In the genomic region with DNA sequence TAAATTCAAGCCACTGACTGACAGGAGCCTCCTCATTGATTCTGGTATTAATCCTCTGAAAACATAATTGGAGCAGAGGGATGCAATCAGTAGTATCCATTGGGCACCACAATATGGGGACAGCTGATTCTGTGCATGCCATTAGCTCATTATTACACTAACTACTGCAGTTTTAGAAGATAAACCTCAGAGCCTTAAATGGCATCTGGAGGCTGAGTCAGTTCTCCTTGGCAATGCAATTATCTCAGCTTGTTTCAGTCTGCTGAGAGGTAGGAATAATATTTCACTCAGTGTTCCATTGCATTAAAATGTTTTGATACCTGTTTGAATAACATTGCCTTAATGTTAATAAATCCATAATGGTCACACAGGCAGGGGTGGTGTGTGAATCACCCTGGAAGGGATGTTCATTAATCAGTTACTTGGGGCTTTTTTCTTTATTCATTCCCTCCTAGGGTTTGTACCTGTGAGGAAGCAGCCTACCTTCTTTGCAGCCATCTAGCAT, we compare ENCODE assay signal across 21 cellular contexts.
"Had no signal": no experiment of that assay in that cellular context is flagged by ENCODE, and none has a peak within 500 bp of the region (broad histone marks: within the 10 kb centered on the region; RNA-seq: fewer than 3 reads in every experiment).

No MANE protein-coding gene starts in this region.

- H3K4me3 Mint-ChIP-seq: activated CD4-positive, alpha-beta T cell treated with anti-CD3 and anti-CD28 coated beads for 36 hours; activated naive CD8-positive, alpha-beta T cell treated with anti-CD3 and anti-CD28 coated beads, Interleukin-2, amount 10 ng/mL, durations not matched to agents 7 days and 5 days; activated T-helper 1 cell treated with anti-CD3 and anti-CD28 coated beads, Interleukin-12 subunit alpha, Interleukin-12 subunit beta, Interleukin-2, Interleukin-4 antibody, amounts not matched to agents 30 ng/mL and 10 ng/mL and 1 ng/mL, durations not matched to agents 14 hours and 24 hours and 36 hours; immature natural killer cell; neural crest cell; stimulated activated effector memory CD8-positive, alpha-beta T cell treated with anti-CD3 and anti-CD28 coated beads, Interleukin-12 subunit alpha, Interleukin-12 subunit beta, amount 100 ng/mL, for 72 hours; type B pancreatic cell; WTC11 had no signal

- ATAC-seq: activated CD4-positive, alpha-beta T cell treated with anti-CD3 and anti-CD28 coated beads for 36 hours; body of pancreas; heart right ventricle; left cardiac atrium; stimulated activated effector memory CD8-positive, alpha-beta T cell treated with anti-CD3 and anti-CD28 coated beads, Interleukin-12 subunit alpha, Interleukin-12 subunit beta, amount 100 ng/mL, for 72 hours; WTC11 had no signal

- H3K36me3 Mint-ChIP-seq: activated naive CD8-positive, alpha-beta T cell treated with anti-CD3 and anti-CD28 coated beads, Interleukin-2, amount 10 ng/mL, durations not matched to agents 7 days and 5 days; immature natural killer cell; naive B cell; stimulated activated effector memory CD8-positive, alpha-beta T cell treated with anti-CD3 and anti-CD28 coated beads, Interleukin-12 subunit alpha, Interleukin-12 subunit beta, amount 100 ng/mL, for 72 hours; type B pancreatic cell; WTC11 had no signal

- H3K4me1 Mint-ChIP-seq: activated CD4-positive, alpha-beta T cell treated with anti-CD3 and anti-CD28 coated beads for 36 hours; activated naive CD8-positive, alpha-beta T cell treated with anti-CD3 and anti-CD28 coated beads, Interleukin-2, amount 10 ng/mL, durations not matched to agents 7 days and 5 days; immature natural killer cell; naive B cell; neural crest cell; stimulated activated effector memory CD8-positive, alpha-beta T cell treated with anti-CD3 and anti-CD28 coated beads, Interleukin-12 subunit alpha, Interleukin-12 subunit beta, amount 100 ng/mL, for 72 hours; WTC11 had no signal

- H3K27me3 ChIP-seq: body of pancreas, heart right ventricle, right lobe of liver, testis had no signal

- H3K4me3 ChIP-seq: body of pancreas, heart right ventricle, mucosa of descending colon, right lobe of liver, testis had no signal

- DNase-seq: activated CD4-positive, alpha-beta T cell treated with anti-CD3 and anti-CD28 coated beads for 36 hours; activated CD4-positive, alpha-beta T cell treated with anti-CD3 and anti-CD28 coated beads, Interleukin-2, amount 50 U/mL, for 48 hours; activated naive CD4-positive, alpha-beta T cell; activated naive CD8-positive, alpha-beta T cell treated with anti-CD3 and anti-CD28 coated beads, Interleukin-2, amount 10 ng/mL, durations not matched to agents 7 days and 5 days; body of pancreas; erythroblast; heart right ventricle; immature natural killer cell; left cardiac atrium; mesenchymal stem cell; mucosa of descending colon; naive B cell; right lobe of liver; small intestine; stimulated activated CD4-positive, alpha-beta T cell treated with anti-CD3 and anti-CD28 coated beads, Interleukin-4, amount 100 ng/mL, for 24 hours; testis had no signal

- H3K9me3 ChIP-seq: body of pancreas, heart right ventricle, mucosa of descending colon, right lobe of liver, testis had no signal

- H3K36me3 ChIP-seq: heart right ventricle, right lobe of liver had no signal

- H3K27ac Mint-ChIP-seq: activated CD4-positive, alpha-beta T cell treated with anti-CD3 and anti-CD28 coated beads for 36 hours; activated naive CD8-positive, alpha-beta T cell treated with anti-CD3 and anti-CD28 coated beads, Interleukin-2, amount 10 ng/mL, durations not matched to agents 7 days and 5 days; activated T-helper 1 cell treated with anti-CD3 and anti-CD28 coated beads, Interleukin-12 subunit alpha, Interleukin-12 subunit beta, Interleukin-2, Interleukin-4 antibody, amounts not matched to agents 30 ng/mL and 10 ng/mL and 1 ng/mL, durations not matched to agents 14 hours and 24 hours and 36 hours; immature natural killer cell; naive B cell; stimulated activated effector memory CD8-positive, alpha-beta T cell treated with anti-CD3 and anti-CD28 coated beads, Interleukin-12 subunit alpha, Interleukin-12 subunit beta, amount 100 ng/mL, for 72 hours; type B pancreatic cell; WTC11 had no signal

- H3K27me3 Mint-ChIP-seq: activated CD4-positive, alpha-beta T cell treated with anti-CD3 and anti-CD28 coated beads for 36 hours; activated naive CD8-positive, alpha-beta T cell treated with anti-CD3 and anti-CD28 coated beads, Interleukin-2, amount 10 ng/mL, durations not matched to agents 7 days and 5 days had no signal

- H3K27ac ChIP-seq: body of pancreas, heart right ventricle, right lobe of liver, testis had no signal

- H3K9me3 Mint-ChIP-seq: activated naive CD8-positive, alpha-beta T cell treated with anti-CD3 and anti-CD28 coated beads, Interleukin-2, amount 10 ng/mL, durations not matched to agents 7 days and 5 days; activated T-helper 1 cell treated with anti-CD3 and anti-CD28 coated beads, Interleukin-12 subunit alpha, Interleukin-12 subunit beta, Interleukin-2, Interleukin-4 antibody, amounts not matched to agents 30 ng/mL and 10 ng/mL and 1 ng/mL, durations not matched to agents 14 hours and 24 hours and 36 hours; neural crest cell; type B pancreatic cell; WTC11 had no signal

- H3K4me1 ChIP-seq: body of pancreas, heart right ventricle, right lobe of liver, testis had no signal
